Comparison of ENCODE assay signal across 8 cellular contexts in the genomic region with DNA sequence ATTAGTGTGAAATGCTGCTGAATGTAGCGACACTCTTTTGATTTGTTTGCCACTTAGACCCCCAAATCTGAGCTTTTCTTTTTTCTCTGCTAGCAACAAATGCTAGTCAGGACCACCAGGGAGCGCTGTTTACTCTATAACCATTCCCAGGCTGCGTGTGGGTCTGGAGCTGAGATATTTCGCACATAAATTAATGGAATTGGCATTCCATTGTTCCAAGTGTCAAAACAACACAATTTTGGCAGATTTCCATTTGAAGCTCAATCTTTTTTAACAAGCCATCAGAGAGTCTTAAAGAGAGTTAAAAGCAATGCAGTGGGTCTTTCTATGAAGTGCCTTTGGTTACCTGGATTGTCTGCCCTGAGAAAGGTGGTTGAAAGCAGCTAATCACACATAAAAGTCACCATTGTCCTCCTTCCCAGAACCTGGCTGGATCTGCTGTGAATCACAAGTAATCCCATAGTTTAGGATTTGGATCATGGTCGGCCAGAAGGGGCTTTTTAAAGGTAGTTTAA. TPM values are rescaled to one million over a fixed set of nuclear protein-coding genes. Genes with fewer than 3 reads are reported as not detected.
A peak's percentile ranks its signal among the peaks of the same experiment; 100 is the strongest.
DNase-seq lines count a peak whose midpoint lies in the region; ATAC-seq, FAIRE-seq and TF ChIP-seq lines count a peak whose summit lies in the region.

No MANE protein-coding gene starts in this region.

- in situ Hi-C loops in T47D (cut with HindIII; ENCODE audit: low pct_unique_long_range_greater_than_20kb, low sequenced_read_pairs): no loop called here
- in situ Hi-C loops in mammary epithelial cell (cut with MboI; ENCODE audit: low sequenced_read_pairs in 2 of 2): no loop called here

- intact Hi-C loops in mammary epithelial cell (cut with micrococcal nuclease): no loop called here

- no peaks in the 10 kb centered on the region for H3K79me2 ChIP-seq in mammary epithelial cell (ENCODE audit: insufficient read depth, low read length)

- H2AFZ ChIP-seq in mammary epithelial cell (ENCODE audit: low read depth, low read length): no peak overlapping the region

- no TSS peak for BruUV-seq in mammary epithelial cell (replicated peaks; lab: Mats Ljungman, UMichigan)

- H4K20me1 ChIP-seq in mammary epithelial cell (ENCODE audit: insufficient read depth, low read length): no peaks in the 10 kb centered on the region

- CTCF ChIA-PET in mammary epithelial cell (lab: Charles Lee; ENCODE audit: low non-redundant PET): interaction anchor here (1.5 kb wide), 1 partner anchor 1754 kb away, joined by 4 read pairs; no protein-coding TSS in a partner anchor

- peak in 1 of 2 donors; percentile 24 for TF ChIP-seq CTCF in mammary epithelial cell (conservative IDR thresholded peaks at IDR 0.05 in 1 of 2, IDR thresholded peaks at IDR 0.05 in 1 of 2; ENCODE audit: extremely low read depth in 1 of 2, insufficient read depth in 1 of 2, low read depth in 1 of 2, low read length in 2 of 2)

- no peak overlapping the region for H3K9ac ChIP-seq in mammary epithelial cell (ENCODE audit: insufficient read depth, low read length)

- H3K9me3 ChIP-seq in mammary epithelial cell (replicated peaks; ENCODE audit: insufficient read depth, low read length): peaks cover 13% of the 10 kb centered on the region

- H3K36me3 ChIP-seq in mammary epithelial cell (ENCODE audit: insufficient read depth, low read length): no peaks in the 10 kb centered on the region

- 7% methylated on average over 5 of the region's 5 CpGs for WGBS in mammary epithelial cell (ENCODE audit: low coverage, missing lambda C conversion rate)

- DNase-seq in T47D (ENCODE audit: low read depth in 1 of 2, low spot score in 1 of 2): peak; percentile 35 to 58
- no peak for DNase-seq in mammary epithelial cell
- DNase-seq in NCI-H69 (lab: John Stamatoyannopoulos, UW): peak; percentile 86
- DNase-seq in nucleus accumbens (lab: John Stamatoyannopoulos, UW): peak in 42 of 56 donors; percentile 4 to 79 (median 32)
- DNase-seq in NOMO-1 treated with DMSO at 0.1 percent for 48 hours (lab: John Stamatoyannopoulos, UW; ENCODE audit: unreplicated experiment): no peak
- no peak for DNase-seq in cerebellar nuclear complex (lab: John Stamatoyannopoulos, UW)

- no peaks in the 10 kb centered on the region for H3K27me3 ChIP-seq in mammary epithelial cell (ENCODE audit: insufficient read depth, low read length)

- FAIRE-seq in endometrium (lab: Jason Lieb, UNC): peak; percentile 70

- H3K4me3 ChIP-seq in mammary epithelial cell (replicated peaks in 1 of 3; ENCODE audit: insufficient read depth in 1 of 3, low read depth in 2 of 3, low read length in 3 of 3): no peak overlapping the region

- no peaks in the 10 kb centered on the region for H3K4me1 ChIP-seq in mammary epithelial cell (ENCODE audit: insufficient read depth, low read length)

- no peak overlapping the region for H3K4me2 ChIP-seq in mammary epithelial cell (ENCODE audit: insufficient read depth, low read depth, low read length)

- no peak overlapping the region for H3K27ac ChIP-seq in mammary epithelial cell (ENCODE audit: insufficient read depth, low read depth, low read length)

- no peak for ATAC-seq in HG03342 (IDR thresholded peaks at IDR 0.05; ENCODE audit: unreplicated experiment)

- dilution Hi-C loops in mammary epithelial cell (cut with HindIII; ENCODE audit: low sequenced_read_pairs): no loop called here

RNA-seq across cellular contexts. Expression of a gene that starts 7.4 kb away (rescaled TPM):
- not detected for total RNA-seq in mammary epithelial cell
- not detected for polyA plus RNA-seq in mammary epithelial cell
- not detected for polyA minus RNA-seq in mammary epithelial cell

Comparison
In these comparisons a context has a peak if more than half of its experiments do, and no peak if none do; other contexts are left out.
1. DNase-seq: peak in T47D (2 of 2), NCI-H69 (single experiment) and nucleus accumbens (42 of 56); none in mammary epithelial cell (single experiment), NOMO-1 treated with DMSO at 0.1 percent for 48 hours (single experiment) and cerebellar nuclear complex (0 of 2).